In genomic region chr5:56246769-56247168, GRCh38 we compare ENCODE assay signal across 34 cellular contexts. TPM values are rescaled to one million over a fixed set of nuclear protein-coding genes. Genes with fewer than 3 reads are reported as not detected.
"Had no signal": no experiment of that assay in that cellular context is flagged by ENCODE, and none has a peak within 500 bp of the region (broad histone marks: within the 10 kb centered on the region; RNA-seq: fewer than 3 reads in every experiment).

No MANE protein-coding gene starts in this region.

- H3K27ac ChIP-seq: neural progenitor cell, ovary, parathyroid adenoma, psoas muscle, skin epidermis, spleen, suprapubic skin, testis, transverse colon, upper lobe of right lung, uterus had no signal

- H3K27me3 ChIP-seq: neural progenitor cell, ovary, spleen, suprapubic skin, testis, tibial artery, transverse colon, upper lobe of right lung, uterus had no signal

- H3K9me3 ChIP-seq: ovary, psoas muscle, suprapubic skin, testis, transverse colon, upper lobe of right lung, uterus had no signal

- H3K9me3 Mint-ChIP-seq: natural killer cell treated with Interleukin-12 subunit alpha and Interleukin-12 subunit beta and Interleukin-15 and Interleukin-18, amount 100 ng/mL, for 72 hours had no signal

- ATAC-seq: naive thymus-derived CD8-positive, alpha-beta T cell; natural killer cell treated with Interleukin-12 subunit alpha and Interleukin-12 subunit beta and Interleukin-15 and Interleukin-18, amount 100 ng/mL, for 72 hours; psoas muscle; right cardiac atrium; sciatic nerve; stimulated activated memory B cell treated with anti-CD40 and anti-IgM and Interleukin-4, amounts not matched to agents 10 μg/mL and 1 μg/mL and 100 μg/mL, for 72 hours; stimulated activated naive CD8-positive, alpha-beta T cell treated with anti-CD3 and anti-CD28 coated beads, Interleukin-15, amount 100 ng/mL, for 72 hours; stimulated activated naive CD8-positive, alpha-beta T cell treated with anti-CD3 and anti-CD28 coated beads, Interleukin-15, Interleukin-2, amounts not matched to agents 100 U/mL and 50 U/mL, for 24 hours; upper lobe of right lung had no signal

- H3K79me2 ChIP-seq: parathyroid adenoma had no signal

- H3K4me1 ChIP-seq: neural progenitor cell, parathyroid adenoma, psoas muscle, suprapubic skin, testis, transverse colon, upper lobe of right lung, uterus had no signal

- H3K27me3 Mint-ChIP-seq: naive thymus-derived CD8-positive, alpha-beta T cell; progenitor cell of endocrine pancreas; stimulated activated naive CD8-positive, alpha-beta T cell treated with anti-CD3 and anti-CD28 coated beads, Interleukin-15, amount 100 ng/mL, for 72 hours; type B pancreatic cell had no signal

- H2AFZ ChIP-seq: neural progenitor cell, parathyroid adenoma had no signal

- H3K36me3 ChIP-seq: neural progenitor cell, ovary, spleen, suprapubic skin, tibial artery, transverse colon, upper lobe of right lung, uterus had no signal

- H3K4me3 ChIP-seq: neural progenitor cell, ovary, psoas muscle, skin epidermis, smooth muscle cell, spleen, suprapubic skin, testis, tibial artery, transverse colon, upper lobe of right lung, uterus had no signal

- H3K4me1 Mint-ChIP-seq: naive B cell; naive thymus-derived CD8-positive, alpha-beta T cell; neural progenitor cell; stimulated activated memory B cell treated with anti-CD40 and anti-IgM and Interleukin-4, amounts not matched to agents 10 μg/mL and 1 μg/mL and 100 μg/mL, for 72 hours; stimulated activated naive CD8-positive, alpha-beta T cell treated with anti-CD3 and anti-CD28 coated beads, Interleukin-15, amount 100 ng/mL, for 72 hours had no signal

- DNase-seq: naive B cell; naive thymus-derived CD8-positive, alpha-beta T cell; occipital lobe; ovary; posterior cingulate gyrus; psoas muscle; right cardiac atrium; spleen; stimulated activated CD4-positive, alpha-beta T cell treated with anti-CD3 and anti-CD28 coated beads, Interleukin-12 subunit alpha, Interleukin-12 subunit beta, amount 100 ng/mL, for 4 hours; stimulated activated CD4-positive, alpha-beta T cell treated with anti-CD3 and anti-CD28 coated beads, Interleukin-1b, Interleukin-23, amount 100 ng/mL, for 48 hours; stimulated activated CD4-positive, alpha-beta T cell treated with anti-CD3 and anti-CD28 coated beads, Interleukin-4, amount 100 ng/mL, for 1 hour; stimulated activated CD4-positive, alpha-beta T cell treated with anti-CD3 and anti-CD28 coated beads, Interleukin-4, amount 100 ng/mL, for 4 hours; stimulated activated CD8-positive, alpha-beta memory T cell treated with anti-CD3 and anti-CD28 coated beads, Interleukin-4, amount 100 ng/mL, for 48 hours; stimulated activated naive CD4-positive, alpha-beta T cell; stimulated activated naive CD8-positive, alpha-beta T cell treated with anti-CD3 and anti-CD28 coated beads, Interleukin-15, amount 100 ng/mL, for 72 hours; stimulated activated naive CD8-positive, alpha-beta T cell treated with anti-CD3 and anti-CD28 coated beads, Interleukin-15, Interleukin-2, amounts not matched to agents 100 U/mL and 50 U/mL, for 24 hours; substantia nigra; testis; tibial artery; transverse colon; upper lobe of right lung; uterus had no signal

- H3K36me3 Mint-ChIP-seq: naive B cell; natural killer cell treated with Interleukin-12 subunit alpha and Interleukin-12 subunit beta and Interleukin-15 and Interleukin-18, amount 100 ng/mL, for 72 hours; neural progenitor cell; stimulated activated memory B cell treated with anti-CD40 and anti-IgM and Interleukin-4, amounts not matched to agents 10 μg/mL and 1 μg/mL and 100 μg/mL, for 72 hours; type B pancreatic cell had no signal

- H3K4me3 Mint-ChIP-seq: naive B cell; naive thymus-derived CD8-positive, alpha-beta T cell; natural killer cell treated with Interleukin-12 subunit alpha and Interleukin-12 subunit beta and Interleukin-15 and Interleukin-18, amount 100 ng/mL, for 72 hours; neural progenitor cell; stimulated activated memory B cell treated with anti-CD40 and anti-IgM and Interleukin-4, amounts not matched to agents 10 μg/mL and 1 μg/mL and 100 μg/mL, for 72 hours; stimulated activated naive CD8-positive, alpha-beta T cell treated with anti-CD3 and anti-CD28 coated beads, Interleukin-15, amount 100 ng/mL, for 72 hours; type B pancreatic cell had no signal

- H3K4me2 ChIP-seq: neural progenitor cell, smooth muscle cell had no signal

- H3K9ac ChIP-seq: neural progenitor cell, parathyroid adenoma had no signal

RNA-seq across cellular contexts. Expression of gene ANKRD55, which starts 13.6 kb away (rescaled TPM):
- total RNA-seq: naive thymus-derived CD8-positive, alpha-beta T cell; progenitor cell of endocrine pancreas; psoas muscle; renal cortical epithelial cell; sciatic nerve; urinary bladder had no signal
